ENCODE assay signal across 12 cellular contexts in genomic region chr17:38430316-38430715, GRCh38. TPM values are rescaled to one million over a fixed set of nuclear protein-coding genes. Genes with fewer than 3 reads are reported as not detected.
DNase-seq lines count a peak whose midpoint lies in the region; ATAC-seq and TF ChIP-seq lines count a peak whose summit lies in the region.
"Had no signal": no experiment of that assay in that cellular context is flagged by ENCODE, and none has a peak within 500 bp of the region (broad histone marks: within the 10 kb centered on the region; RNA-seq: fewer than 3 reads in every experiment).

No MANE protein-coding gene starts in this region.

- CTCF ChIA-PET in IMR-90 (lab: Yijun Ruan, JAX): interaction anchor here (1.0 to 1.1 kb wide), 2 partner anchors 16 to 22 kb away, joined by 3 read pairs; no protein-coding TSS in a partner anchor

- H3K79me1 ChIP-seq in IMR-90 (ENCODE audit: low read depth in 1 of 2, low read length in 2 of 2): peaks cover 29 to 79% of the 10 kb centered on the region in 2 experiments

- 60% methylated on average over 1 of the region's 3 CpGs; no CpG with 5 or more reads in 1 of the 2 experiments for WGBS in IMR-90 (ENCODE audit: extremely low coverage in 2 of 2, insufficient read length in 1 of 2), 2 experiments
- 34% methylated on average over 3 of the region's 3 CpGs for WGBS in lung, 2 donors
- 26 to 29% methylated on average over 3 of the region's 3 CpGs for WGBS in tibial nerve, 2 donors

- no peaks in the 10 kb centered on the region for H3K27me3 Mint-ChIP-seq in chondrocyte (ENCODE audit: low read depth)

- 0 out of 2 replicates have a peak overlapping the region, but pooled peaks have one; percentile 30 for H4K91ac ChIP-seq in IMR-90 (ENCODE audit: insufficient read depth, low read depth, low read length)

- H3K36me3 Mint-ChIP-seq in chondrocyte (ENCODE audit: low read depth): peaks cover 2% of the 10 kb centered on the region
- H3K36me3 Mint-ChIP-seq: activated naive CD4-positive, alpha-beta T cell treated with anti-CD3 and anti-CD28 coated beads, Interleukin-2, amount 50 U/mL, for 72 hours had no signal

- H3K27ac ChIP-seq in IMR-90 (ENCODE audit: insufficient read depth, low read length) (peak overlapping the region; percentile 96), lung (ENCODE audit: low read depth in 1 of 2, low read length in 1 of 2) (peak overlapping the region; percentile 57 to 98), tibial nerve (peak overlapping the region in 3 of 4 donors; percentile 84 to 99 (median 94))
- H3K27ac ChIP-seq: foreskin keratinocyte had no signal

- H3K36me3 ChIP-seq in IMR-90 (ENCODE audit: control insufficient read depth, insufficient read depth, low read length): peaks cover 3% of the 10 kb centered on the region; the same call in 1 of the 2 replicates
- H3K36me3 ChIP-seq in lung (ENCODE audit: control insufficient read depth in 2 of 2, insufficient read depth in 2 of 2, low read length in 2 of 2): no peaks in the 10 kb centered on the region
- no peaks in the 10 kb centered on the region for H3K36me3 ChIP-seq in tibial nerve

- peaks cover 66% of the 10 kb centered on the region for H3K4me1 Mint-ChIP-seq in chondrocyte (ENCODE audit: low read depth)

- 0 out of 4 replicates have a peak overlapping the region, but pooled peaks of 1 of the 2 experiments have one; percentile 41 for H4K8ac ChIP-seq in IMR-90 (ENCODE audit: low read depth in 2 of 2, low read length in 2 of 2)

- H3K9ac ChIP-seq in IMR-90 (ENCODE audit: low read depth, low read length): peak overlapping the region; percentile 17; the same call in 1 of the 2 replicates

- peak overlapping the region; percentile 54; the same call in 1 of the 2 replicates for H3K4ac ChIP-seq in IMR-90 (ENCODE audit: low read depth, low read length)

- peak; percentile 67 for DNase-seq in IMR-90
- DNase-seq in chondrocyte (ENCODE audit: low spot score): no peak
- no peak for DNase-seq in lung (ENCODE audit: low spot score)
- no peak for DNase-seq in tibial nerve (ENCODE audit: low spot score in 2 of 2)
- DNase-seq in NCI-H1436 treated with DMSO at 0.1 percent for 48 hours (lab: John Stamatoyannopoulos, UW): no peak
- DNase-seq in NCI-H510A (lab: John Stamatoyannopoulos, UW): no peak
- DNase-seq in NK-92 (lab: John Stamatoyannopoulos, UW; ENCODE audit: unreplicated experiment): no peak
- DNase-seq: foreskin keratinocyte, mucosa of descending colon, NCI-H1092 had no signal

- in situ Hi-C loops in IMR-90 (cut with MboI; ENCODE audit: low sequenced_read_pairs): no loop called here

- peak overlapping the region; percentile 71 for H3K4me3 Mint-ChIP-seq in chondrocyte (ENCODE audit: unreplicated experiment)

- peak overlapping the region; percentile 81 for H3K4me2 ChIP-seq in IMR-90 (ENCODE audit: low read depth, low read length)

- TF ChIP-seq RAD21 in IMR-90 (IDR thresholded peaks at IDR 0.05; ENCODE audit: low read length): no peak

- peak overlapping the region; percentile 16 for H2BK5ac ChIP-seq in IMR-90 (ENCODE audit: low read depth, low read length, poor library complexity, severe bottlenecking)

- H2BK15ac ChIP-seq in IMR-90 (ENCODE audit: low read depth, low read length): no peak overlapping the region

- no peak overlapping the region for H2AFZ ChIP-seq in IMR-90 (replicated peaks; ENCODE audit: low read length, poor library complexity)

- H3K56ac ChIP-seq in IMR-90 (ENCODE audit: extremely low read depth, insufficient read depth, low read length): no peak overlapping the region

- no peak for TF ChIP-seq EP300 in tibial nerve (IDR thresholded peaks at IDR 0.05)

- no peak for TF ChIP-seq CTCF in IMR-90 (conservative IDR thresholded peaks at IDR 0.05; ENCODE audit: low read depth, low read length)
- TF ChIP-seq CTCF in chondrocyte (IDR thresholded peaks at IDR 0.05): no peak
- no peak for TF ChIP-seq CTCF in lung (IDR thresholded peaks at IDR 0.05; ENCODE audit: control extremely low read depth, extremely low read depth)
- no peak for TF ChIP-seq CTCF in tibial nerve (IDR thresholded peaks at IDR 0.05)

- H3K27ac Mint-ChIP-seq in chondrocyte (ENCODE audit: unreplicated experiment): peak overlapping the region; percentile 84

- H3K23ac ChIP-seq in IMR-90 (ENCODE audit: low read depth, low read length): peak overlapping the region; percentile 44; the same call in 1 of the 2 replicates

- dilution Hi-C loops in IMR-90 (cut with HindIII; ENCODE audit: low sequenced_read_pairs, unreplicated experiment): no loop called here

- TF ChIP-seq POLR2A in IMR-90 (IDR thresholded peaks at IDR 0.05; ENCODE audit: low read depth, low read length) (no peak), tibial nerve (IDR thresholded peaks at IDR 0.05) (no peak)

- no TSS peak for BruUV-seq in IMR-90 (replicated peaks; lab: Mats Ljungman, UMichigan)

- peak overlapping the region; percentile 85 for H2AK5ac ChIP-seq in IMR-90 (ENCODE audit: low read depth, low read length)

- no peaks in the 10 kb centered on the region for H3K27me3 ChIP-seq in IMR-90 (ENCODE audit: control insufficient read depth, insufficient read depth, low read length)
- no peaks in the 10 kb centered on the region for H3K27me3 ChIP-seq in lung (ENCODE audit: control insufficient read depth, insufficient read depth)
- no peaks in the 10 kb centered on the region for H3K27me3 ChIP-seq in tibial nerve
- H3K27me3 ChIP-seq: foreskin keratinocyte had no signal

- no peaks in the 10 kb centered on the region for H3K9me3 ChIP-seq in IMR-90 (ENCODE audit: control insufficient read depth, insufficient read depth, low read length)
- no peaks in the 10 kb centered on the region for H3K9me3 ChIP-seq in lung (ENCODE audit: control insufficient read depth in 2 of 2, insufficient read depth in 1 of 2, low read length in 1 of 2)
- no peaks in the 10 kb centered on the region for H3K9me3 ChIP-seq in tibial nerve
- H3K9me3 ChIP-seq: mucosa of descending colon had no signal

- H4K20me1 ChIP-seq in IMR-90 (ENCODE audit: insufficient read depth, low read length): peaks cover 65% of the 10 kb centered on the region

- H2AK9ac ChIP-seq in IMR-90 (replicated peaks; ENCODE audit: low read depth, low read length, poor library complexity): peak overlapping the region; percentile 99

- H3K4me1 ChIP-seq in IMR-90 (ENCODE audit: control insufficient read depth, insufficient read depth, low read length): peaks cover 38% of the 10 kb centered on the region
- peaks cover 4 to 17% of the 10 kb centered on the region in 2 donors for H3K4me1 ChIP-seq in lung (ENCODE audit: control insufficient read depth in 2 of 2, insufficient read depth in 2 of 2, low read length in 2 of 2)
- peaks cover 0 to 88% (median 51%) of the 10 kb centered on the region in 4 donors for H3K4me1 ChIP-seq in tibial nerve
- H3K4me1 ChIP-seq: foreskin keratinocyte had no signal

- H4K5ac ChIP-seq in IMR-90 (ENCODE audit: low read depth, low read length): no peak overlapping the region

- intact Hi-C loops in IMR-90 (cut with micrococcal nuclease): no loop called here

- no peak overlapping the region for H2BK20ac ChIP-seq in IMR-90 (ENCODE audit: low read depth, low read length)

- H3K4me3 ChIP-seq in IMR-90 (ENCODE audit: insufficient read depth, low read depth, low read length): no peak overlapping the region
- no peak overlapping the region for H3K4me3 ChIP-seq in lung
- H3K4me3 ChIP-seq in tibial nerve: peak overlapping the region in 1 of 4 donors; percentile 95
- H3K4me3 ChIP-seq: mucosa of descending colon had no signal

- no peak overlapping the region for H2BK120ac ChIP-seq in IMR-90 (ENCODE audit: low read depth, low read length)

- POLR2A ChIA-PET in IMR-90 (lab: Charles Lee; ENCODE audit: unreplicated experiment): no interaction called here

- no peak overlapping the region for H3K18ac ChIP-seq in IMR-90 (ENCODE audit: low read depth, low read length)

- peaks cover 27% of the 10 kb centered on the region for H3K9me1 ChIP-seq in IMR-90 (ENCODE audit: insufficient read depth, low read length)

- H3K14ac ChIP-seq in IMR-90 (replicated peaks; ENCODE audit: low read depth, low read length): peak overlapping the region; percentile 38; the same call in 1 of the 2 replicates

- ATAC-seq in IMR-90 (ENCODE audit: low read depth) (peak; percentile 30), lung (ENCODE audit: insufficient read depth, low FRiP score) (peak; percentile 3)
- ATAC-seq: activated CD4-positive, CD25-positive, alpha-beta regulatory T cell treated with anti-CD3 and anti-CD28 coated beads, Interleukin-2, amount 50 U/mL, for 24 hours; activated naive CD4-positive, alpha-beta T cell treated with anti-CD3 and anti-CD28 coated beads, Interleukin-2, amount 50 U/mL, for 72 hours; foreskin keratinocyte; mucosa of descending colon had no signal

- no peaks in the 10 kb centered on the region for H3K9me3 Mint-ChIP-seq in chondrocyte (ENCODE audit: low read depth)
- H3K9me3 Mint-ChIP-seq: activated naive CD4-positive, alpha-beta T cell treated with anti-CD3 and anti-CD28 coated beads, Interleukin-2, amount 50 U/mL, for 72 hours had no signal

TF ChIP-seq in IMR-90, 13 proteins besides CTCF, POLR2A, EP300 and RAD21 (continues in another document):
- peak; percentile 40; the same call in 1 of the 2 replicates for TF ChIP-seq MXI1 (IDR thresholded peaks at IDR 0.05; ENCODE audit: borderline replicate concordance, low read depth, low read length)
- TF ChIP-seq CEBPB (IDR thresholded peaks at IDR 0.05; ENCODE audit: low read depth, low read length): peak; percentile 95
- no peak for TF ChIP-seq USF2 (IDR thresholded peaks at IDR 0.05; ENCODE audit: low read depth, low read length)
- TF ChIP-seq MAZ (IDR thresholded peaks at IDR 0.05; ENCODE audit: borderline replicate concordance, low read depth, low read length): peak; percentile 74; the same call in 1 of the 2 replicates

RNA-seq across cellular contexts. Expression of gene ARHGAP23, which starts 2.1 kb away (rescaled TPM):
- 9.3 and 17.8 TPM in 2 replicates for total RNA-seq in IMR-90 (2012; rRNA removed)
- polyA plus RNA-seq in IMR-90 (2012; rRNA removed): 42.7 and 43.3 TPM in 2 replicates
- polyA plus RNA-seq in IMR-90 (2012; cell fraction: cytosol; rRNA removed): 30.0 and 40.5 TPM in 2 replicates
- polyA plus RNA-seq in IMR-90 (2012; cell fraction: nucleus; rRNA removed; ENCODE audit: low replicate concordance): 56.1 and 68.3 TPM in 2 replicates
- total RNA-seq in chondrocyte: 109 to 165 TPM (median 157 TPM) in 3 replicates
- total RNA-seq in lung: 10 to 100 TPM; 59.2 to 91.7 TPM
- 10 to 100 TPM; 18.3 to 19.2 TPM for polyA plus RNA-seq in lung
- total RNA-seq in tibial nerve: 10 to 100 TPM; 41.0 to 80.7 (median 65.7) TPM
